ENCODE assay signal across 17 cellular contexts in the genomic region with DNA sequence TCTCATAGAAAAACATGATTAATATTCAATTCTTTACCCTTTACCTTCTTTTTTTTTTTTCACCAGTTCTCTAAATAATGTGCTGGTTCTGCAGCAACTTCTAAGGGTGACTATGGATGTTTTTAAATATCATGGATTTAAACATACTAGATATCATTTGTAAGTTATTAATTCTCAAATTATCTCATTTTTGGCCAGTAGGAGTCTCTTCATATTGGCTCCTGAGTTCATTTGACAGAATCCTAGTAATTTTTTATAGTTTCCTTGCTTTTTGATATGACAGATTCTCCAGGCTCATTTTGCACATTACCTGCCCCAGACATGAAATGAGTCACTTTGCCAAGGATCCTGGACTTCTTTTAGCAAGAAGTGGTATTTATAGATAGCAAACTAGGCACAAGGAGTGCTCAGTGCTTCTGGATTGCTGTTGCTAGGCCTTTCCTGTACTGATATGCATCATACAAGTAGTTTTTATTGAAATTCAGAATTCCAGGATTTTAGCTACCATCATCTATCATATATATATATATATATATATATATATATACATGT.
DNase-seq lines count a peak whose midpoint lies in the region; ATAC-seq and TF ChIP-seq lines count a peak whose summit lies in the region.
"Had no signal": no experiment of that assay in that cellular context is flagged by ENCODE, and none has a peak within 500 bp of the region (broad histone marks: within the 10 kb centered on the region; RNA-seq: fewer than 3 reads in every experiment).

No MANE protein-coding gene starts in this region.

- H3K9ac ChIP-seq in DND-41 (ENCODE audit: low read depth, low read length) (no peak overlapping the region), smooth muscle cell (ENCODE audit: low read depth) (no peak overlapping the region)

- H3K27me3 ChIP-seq in DND-41 (ENCODE audit: insufficient read depth, low read length, poor library complexity) (no peaks in the 10 kb centered on the region), smooth muscle cell (ENCODE audit: low read depth) (no peaks in the 10 kb centered on the region)
- H3K27me3 ChIP-seq: Peyer's patch, suprapubic skin had no signal

- POLR2A ChIA-PET in OCI-LY7 (lab: Charles Lee): no interaction called here

- no peaks in the 10 kb centered on the region for H4K20me1 ChIP-seq in DND-41 (ENCODE audit: insufficient read depth, low read length)
- H4K20me1 ChIP-seq in OCI-LY7 (ENCODE audit: insufficient read depth, low read length): no peaks in the 10 kb centered on the region
- H4K20me1 ChIP-seq in smooth muscle cell (ENCODE audit: low read depth): no peaks in the 10 kb centered on the region

- H3K4me1 ChIP-seq in DND-41 (ENCODE audit: insufficient read depth, low read length) (no peaks in the 10 kb centered on the region), OCI-LY7 (ENCODE audit: insufficient read depth, low read length, poor library complexity, severe bottlenecking) (no peaks in the 10 kb centered on the region), smooth muscle cell (ENCODE audit: low read depth) (no peaks in the 10 kb centered on the region)
- H3K4me1 ChIP-seq: Peyer's patch, suprapubic skin had no signal

- no peak for ATAC-seq in DND-41 (ENCODE audit: insufficient read depth, low read depth)
- ATAC-seq: activated T-helper 17 cell treated with anti-CD3 and anti-CD28 coated beads, Interleukin-2, amount 50 U/mL, for 72 hours; HepG2 had no signal

- H3K79me2 ChIP-seq in DND-41 (ENCODE audit: insufficient read depth, low read length): no peaks in the 10 kb centered on the region
- H3K79me2 ChIP-seq in OCI-LY7 (ENCODE audit: insufficient read depth, low read depth, low read length): no peaks in the 10 kb centered on the region
- no peaks in the 10 kb centered on the region for H3K79me2 ChIP-seq in smooth muscle cell (ENCODE audit: low read depth)

- H3K27ac ChIP-seq in DND-41 (ENCODE audit: low read length): no peak overlapping the region
- H3K27ac ChIP-seq in OCI-LY7 (ENCODE audit: low read depth, low read length, poor library complexity, severe bottlenecking): no peak overlapping the region
- H3K27ac ChIP-seq in smooth muscle cell (ENCODE audit: low read depth): no peak overlapping the region
- H3K27ac ChIP-seq: Peyer's patch, suprapubic skin had no signal

- peaks cover 6% of the 10 kb centered on the region for H3F3A ChIP-seq in smooth muscle cell (ENCODE audit: low read depth)

- H2AFZ ChIP-seq in DND-41 (ENCODE audit: low read depth, low read length) (no peak overlapping the region), OCI-LY7 (ENCODE audit: low read length) (no peak overlapping the region), smooth muscle cell (ENCODE audit: low read depth) (no peak overlapping the region)

- intact Hi-C loops in OCI-LY7 (cut with micrococcal nuclease; ENCODE audit: unreplicated experiment): no loop called here

- BruUV-seq in OCI-LY7 (replicated peaks; lab: Mats Ljungman, UMichigan): no TSS peak

- H3K9me2 ChIP-seq in OCI-LY7 (ENCODE audit: insufficient read depth, low read length): no peaks in the 10 kb centered on the region

- H3K4me2 ChIP-seq in DND-41 (ENCODE audit: insufficient read depth, low read length) (no peak overlapping the region), OCI-LY7 (ENCODE audit: low read length) (no peak overlapping the region), smooth muscle cell (no peak overlapping the region)

- TF ChIP-seq CTCF in DND-41 (IDR thresholded peaks at IDR 0.05; ENCODE audit: borderline replicate concordance, extremely low read depth, low read length, poor library complexity, severe bottlenecking): peak; percentile 14
- TF ChIP-seq CTCF in OCI-LY7 (conservative IDR thresholded peaks at IDR 0.05; ENCODE audit: low read length): 0 out of 2 replicates have a peak, but pooled peaks have one; percentile 25
- TF ChIP-seq CTCF in choroid plexus epithelial cell (conservative IDR thresholded peaks at IDR 0.05; ENCODE audit: low read depth, low read length): peak; percentile 52
- peak; percentile 27 for TF ChIP-seq CTCF in smooth muscle cell (IDR thresholded peaks at IDR 0.05; ENCODE audit: borderline replicate concordance, insufficient read depth, poor library complexity, severe bottlenecking)

- H3K4me3 ChIP-seq in DND-41 (ENCODE audit: low read depth in 1 of 2, low read length in 2 of 2) (no peak overlapping the region), OCI-LY7 (ENCODE audit: low read depth, low read length, poor library complexity, severe bottlenecking) (no peak overlapping the region), choroid plexus epithelial cell (ENCODE audit: low read depth, low read length) (no peak overlapping the region), smooth muscle cell (no peak overlapping the region)
- H3K4me3 ChIP-seq: Peyer's patch, suprapubic skin had no signal

- DNase-seq in DND-41 (no peak), OCI-LY7 (ENCODE audit: low spot score) (no peak), choroid plexus epithelial cell (ENCODE audit: low read depth) (peak; percentile 42), smooth muscle cell (lab: John Stamatoyannopoulos, UW; ENCODE audit: unreplicated experiment) (no peak), HuH-7 (ENCODE audit: low spot score) (no peak), SHP77 treated with DMSO at 0.1 percent for 48 hours (lab: John Stamatoyannopoulos, UW) (no peak)
- no peak for DNase-seq in activated naive CD4-positive, alpha-beta T cell treated with anti-CD3 and anti-CD28 coated beads, Interleukin-2, amount 50 U/mL, for 16 hours
- DNase-seq: CD4-positive, alpha-beta memory T cell; dermis blood vessel endothelial cell; hippocampal formation; kidney glomerular epithelial cell; NCI-H1092; Peyer's patch; stimulated activated CD4-positive, alpha-beta T cell treated with anti-CD3 and anti-CD28 coated beads, Interleukin-4, amount 100 ng/mL, for 1 hour had no signal

- H3K9me3 ChIP-seq in DND-41 (ENCODE audit: insufficient read depth, low read length, severe bottlenecking) (no peaks in the 10 kb centered on the region), OCI-LY7 (ENCODE audit: low read length) (no peaks in the 10 kb centered on the region), smooth muscle cell (replicated peaks; ENCODE audit: low read depth) (no peaks in the 10 kb centered on the region)
- H3K9me3 ChIP-seq: suprapubic skin had no signal

- H3K36me3 ChIP-seq in DND-41 (ENCODE audit: insufficient read depth, low read length) (no peaks in the 10 kb centered on the region), OCI-LY7 (ENCODE audit: insufficient read depth, low read length) (no peaks in the 10 kb centered on the region), smooth muscle cell (ENCODE audit: low read depth) (no peaks in the 10 kb centered on the region)
- H3K36me3 ChIP-seq: Peyer's patch, suprapubic skin had no signal

- CTCF ChIA-PET in OCI-LY7 (lab: Charles Lee; ENCODE audit: unreplicated experiment): no interaction called here
